ENCODE assay signal across 13 cellular contexts in genomic region chr1:151292207-151293030, GRCh38. TPM values are rescaled to one million over a fixed set of nuclear protein-coding genes. Genes with fewer than 3 reads are reported as not detected.
DNase-seq lines count a peak whose midpoint lies in the region; ATAC-seq, FAIRE-seq and TF ChIP-seq lines count a peak whose summit lies in the region.
"Had no signal": no experiment of that assay in that cellular context is flagged by ENCODE, and none has a peak within 500 bp of the region (broad histone marks: within the 10 kb centered on the region; RNA-seq: fewer than 3 reads in every experiment).

No MANE protein-coding gene starts in this region.

- peaks cover 7% of the 10 kb centered on the region for H3K4me1 Mint-ChIP-seq in activated naive CD4-positive, alpha-beta T cell treated with anti-CD3 and anti-CD28 coated beads, Interleukin-2, amount 10 ng/mL, durations not matched to agents 7 days and 5 days
- H3K4me1 Mint-ChIP-seq in stimulated activated naive CD8-positive, alpha-beta T cell treated with anti-CD3 and anti-CD28 coated beads, Interleukin-15, Interleukin-2, amounts not matched to agents 100 ng/mL and 50 ng/mL, for 24 hours (ENCODE audit: low read depth) = peaks cover 6% of the 10 kb centered on the region

- H3K36me3 ChIP-seq in small intestine (ENCODE audit: control insufficient read depth in 2 of 2, insufficient read depth in 2 of 2, low read length in 2 of 2) = peaks cover 17 to 38% of the 10 kb centered on the region in 2 donors

- H3K27me3 ChIP-seq in small intestine (ENCODE audit: control insufficient read depth in 2 of 2, insufficient read depth in 2 of 2, low read length in 2 of 2) = no peaks in the 10 kb centered on the region
- H3K27me3 ChIP-seq: esophagus muscularis mucosa, vagina had no signal

- no peak for DNase-seq in activated naive CD4-positive, alpha-beta T cell treated with anti-CD3 and anti-CD28 coated beads, Interleukin-2, amount 10 ng/mL, durations not matched to agents 7 days and 5 days
- DNase-seq in activated naive CD4-positive, alpha-beta T cell (lab: John Stamatoyannopoulos, UW) = no peak
- DNase-seq in RWPE1 (ENCODE audit: low spot score) = no peak
- DNase-seq in fibroblast of the aortic adventitia (ENCODE audit: low read depth) = no peak
- no peak for DNase-seq in medulla oblongata (ENCODE audit: extremely low spot score)
- no peak for DNase-seq in small intestine
- DNase-seq: AML-193 had no signal

- H3K9me3 ChIP-seq in small intestine (ENCODE audit: control insufficient read depth, low read depth) = no peaks in the 10 kb centered on the region
- H3K9me3 ChIP-seq: esophagus muscularis mucosa, vagina had no signal

- H3K27ac ChIP-seq in RWPE1 = peak overlapping the region; percentile 49
- no peak overlapping the region for H3K27ac ChIP-seq in small intestine (ENCODE audit: low read depth in 1 of 2, low read length in 1 of 2)
- H3K27ac ChIP-seq: vagina, VCaP had no signal

- peak overlapping the region; percentile 45 for H3K27ac Mint-ChIP-seq in activated naive CD4-positive, alpha-beta T cell treated with anti-CD3 and anti-CD28 coated beads, Interleukin-2, amount 10 ng/mL, durations not matched to agents 7 days and 5 days
- peak overlapping the region; percentile 45 for H3K27ac Mint-ChIP-seq in stimulated activated naive CD8-positive, alpha-beta T cell treated with anti-CD3 and anti-CD28 coated beads, Interleukin-15, Interleukin-2, amounts not matched to agents 100 ng/mL and 50 ng/mL, for 24 hours

- H3K9me3 Mint-ChIP-seq in activated naive CD4-positive, alpha-beta T cell treated with anti-CD3 and anti-CD28 coated beads, Interleukin-2, amount 10 ng/mL, durations not matched to agents 7 days and 5 days = no peaks in the 10 kb centered on the region
- H3K9me3 Mint-ChIP-seq in stimulated activated naive CD8-positive, alpha-beta T cell treated with anti-CD3 and anti-CD28 coated beads, Interleukin-15, Interleukin-2, amounts not matched to agents 100 ng/mL and 50 ng/mL, for 24 hours = no peaks in the 10 kb centered on the region

- POLR2A ChIA-PET in RWPE1 (lab: Yijun Ruan, JAX; ENCODE audit: low non-redundant PET) = no interaction called here

- no peak for FAIRE-seq in small intestine (lab: Jason Lieb, UNC)
- FAIRE-seq: keratinocyte had no signal

- WGBS in small intestine, 3 donors = 82 to 86% (median 86%) methylated on average over 13 of the region's 13 CpGs

- TF ChIP-seq CTCF in RWPE1 (conservative IDR thresholded peaks at IDR 0.05; ENCODE audit: low read depth) (no peak), fibroblast of the aortic adventitia (IDR thresholded peaks at IDR 0.05; ENCODE audit: insufficient read depth, low read length) (peak; percentile 6)

- H3K4me3 Mint-ChIP-seq in activated naive CD4-positive, alpha-beta T cell treated with anti-CD3 and anti-CD28 coated beads, Interleukin-2, amount 10 ng/mL, durations not matched to agents 7 days and 5 days = no peak overlapping the region
- H3K4me3 Mint-ChIP-seq in stimulated activated naive CD8-positive, alpha-beta T cell treated with anti-CD3 and anti-CD28 coated beads, Interleukin-15, Interleukin-2, amounts not matched to agents 100 ng/mL and 50 ng/mL, for 24 hours = no peak overlapping the region

- H3K4me1 ChIP-seq in small intestine (ENCODE audit: control insufficient read depth in 2 of 2, insufficient read depth in 1 of 2, low read depth in 1 of 2, low read length in 1 of 2) = no peaks in the 10 kb centered on the region
- H3K4me1 ChIP-seq: vagina had no signal

- CTCF ChIA-PET in activated naive CD4-positive, alpha-beta T cell treated with anti-CD3 and anti-CD28 coated beads, Interleukin-2, amount 10 ng/mL, durations not matched to agents 7 days and 5 days (lab: Charles Lee) = interaction anchor here (0.6 to 1.2 kb wide), 2 partner anchors 9 kb away, joined by 3 read pairs; no protein-coding TSS in a partner anchor
- CTCF ChIA-PET in RWPE1 (lab: Yijun Ruan, JAX) = interaction anchor here (1.3 kb wide), 1 partner anchor 48 kb away, joined by 6 read pairs; no protein-coding TSS in a partner anchor

- H3K36me3 Mint-ChIP-seq in activated naive CD4-positive, alpha-beta T cell treated with anti-CD3 and anti-CD28 coated beads, Interleukin-2, amount 10 ng/mL, durations not matched to agents 7 days and 5 days = peaks cover 44% of the 10 kb centered on the region
- peaks cover 36% of the 10 kb centered on the region for H3K36me3 Mint-ChIP-seq in stimulated activated naive CD8-positive, alpha-beta T cell treated with anti-CD3 and anti-CD28 coated beads, Interleukin-15, Interleukin-2, amounts not matched to agents 100 ng/mL and 50 ng/mL, for 24 hours (ENCODE audit: low read depth)

- ATAC-seq in GM18502 (IDR thresholded peaks at IDR 0.05; ENCODE audit: poor library complexity, unreplicated experiment) = no peak

- no peaks in the 10 kb centered on the region for H3K27me3 Mint-ChIP-seq in activated naive CD4-positive, alpha-beta T cell treated with anti-CD3 and anti-CD28 coated beads, Interleukin-2, amount 10 ng/mL, durations not matched to agents 7 days and 5 days
- H3K27me3 Mint-ChIP-seq in stimulated activated naive CD8-positive, alpha-beta T cell treated with anti-CD3 and anti-CD28 coated beads, Interleukin-15, Interleukin-2, amounts not matched to agents 100 ng/mL and 50 ng/mL, for 24 hours = no peaks in the 10 kb centered on the region

- no peak overlapping the region for H3K4me3 ChIP-seq in fibroblast of the aortic adventitia (ENCODE audit: low read depth, low read length)
- no peak overlapping the region for H3K4me3 ChIP-seq in small intestine (ENCODE audit: low read depth in 1 of 2, low read length in 2 of 2)
- H3K4me3 ChIP-seq: esophagus muscularis mucosa, vagina had no signal

RNA-seq across cellular contexts. Expression of gene ZNF687, which starts 10.3 kb away (rescaled TPM):
- 7.0 and 14.2 TPM in 2 replicates for total RNA-seq in fibroblast of the aortic adventitia (ENCODE audit: low replicate concordance)
- 10 to 100 TPM; 12.2 to 13.4 (median 12.3) TPM for polyA plus RNA-seq in small intestine

RNA-seq across cellular contexts. Expression of gene PI4KB, which starts 34.8 kb away (rescaled TPM):
- 38.8 and 41.0 TPM in 2 replicates for total RNA-seq in fibroblast of the aortic adventitia (ENCODE audit: low replicate concordance)
- 10 to 100 TPM; 30.3 to 35.1 (median 32.5) TPM for polyA plus RNA-seq in small intestine

RNA-seq across cellular contexts. Expression of gene PSMD4, which starts 37.9 kb away (rescaled TPM):
- 111 and 139 TPM in 2 replicates for total RNA-seq in fibroblast of the aortic adventitia (ENCODE audit: low replicate concordance)
- polyA plus RNA-seq in small intestine = 100 to 1,000 TPM; 152 to 182 (median 153) TPM

RNA-seq across cellular contexts. Expression of gene RFX5, which starts 54.6 kb away (rescaled TPM):
- 27.1 and 32.8 TPM in 2 replicates for total RNA-seq in fibroblast of the aortic adventitia (ENCODE audit: low replicate concordance)
- 10 to 100 TPM; 12.4 to 30.7 (median 21.0) TPM for polyA plus RNA-seq in small intestine
